ENCODE assay signal across 2 cellular contexts in genomic region chr7:73555411-73555982, GRCh38.
TF ChIP-seq lines count a peak whose summit lies in the region.

No MANE protein-coding gene starts in this region.

TF ChIP-seq in HCT116, 20 proteins besides CTCF, POLR2A, EP300 and RAD21:
- TF ChIP-seq ZFX (IDR thresholded peaks at IDR 0.05) = no peak
- no peak for TF ChIP-seq ATF3 (IDR thresholded peaks at IDR 0.05)
- no peak for TF ChIP-seq POLR2AphosphoS5 (IDR thresholded peaks at IDR 0.05; ENCODE audit: low read depth, low read length)
- no peak for TF ChIP-seq MAX (IDR thresholded peaks at IDR 0.05)
- TF ChIP-seq JUND (IDR thresholded peaks at IDR 0.05) = no peak

TF ChIP-seq in GM12878, 131 proteins besides CTCF, POLR2A, EP300 and RAD21:
- no peak for TF ChIP-seq ELK1 (IDR thresholded peaks at IDR 0.05; ENCODE audit: low read depth, low read length)
- TF ChIP-seq EZH2 (IDR thresholded peaks at IDR 0.05; ENCODE audit: borderline replicate concordance, control insufficient read depth, low read depth, low read length) = no peak
- no peak for TF ChIP-seq NR2F1 (conservative IDR thresholded peaks at IDR 0.05)
- no peak for TF ChIP-seq IRF5 (IDR thresholded peaks at IDR 0.05; ENCODE audit: borderline replicate concordance)
- TF ChIP-seq RFX5 (IDR thresholded peaks at IDR 0.05; ENCODE audit: low read depth, low read length) = no peak
- no peak for TF ChIP-seq RELA (IDR thresholded peaks at IDR 0.05; ENCODE audit: borderline replicate concordance, partially characterized antibody)
- TF ChIP-seq ASH2L (IDR thresholded peaks at IDR 0.05; ENCODE audit: borderline replicate concordance, low read depth) = no peak
- no peak for TF ChIP-seq BRCA1 (IDR thresholded peaks at IDR 0.05; ENCODE audit: low read depth, low read length)
- TF ChIP-seq NR2C1 (IDR thresholded peaks at IDR 0.05) = no peak
- no peak for TF ChIP-seq SP1 (IDR thresholded peaks at IDR 0.05; ENCODE audit: low read depth, low read length)
- no peak for TF ChIP-seq USF1 (IDR thresholded peaks at IDR 0.05; ENCODE audit: borderline replicate concordance, extremely low read length, insufficient read depth, low read depth, low read length)
- TF ChIP-seq NFYA (IDR thresholded peaks at IDR 0.05; ENCODE audit: borderline replicate concordance, low read depth, low read length) = no peak
- TF ChIP-seq POLR2AphosphoS2 (IDR thresholded peaks at IDR 0.05; ENCODE audit: low read depth, low read length) = no peak
- TF ChIP-seq CBFB (IDR thresholded peaks at IDR 0.05; ENCODE audit: low read depth) = no peak
- no peak for TF ChIP-seq HCFC1 (IDR thresholded peaks at IDR 0.05; ENCODE audit: low read length)
- no peak for TF ChIP-seq CUX1 (IDR thresholded peaks at IDR 0.05; ENCODE audit: insufficient replicate concordance, low read depth, low read length)
- TF ChIP-seq TAF1 (IDR thresholded peaks at IDR 0.05; ENCODE audit: borderline replicate concordance, low read depth, low read length) = no peak
- no peak for TF ChIP-seq BHLHE40 (IDR thresholded peaks at IDR 0.05; ENCODE audit: borderline replicate concordance in 1 of 2, low read depth in 2 of 2, low read length in 1 of 2)
